1 cellular context compared by ENCODE assay signal in the genomic region with DNA sequence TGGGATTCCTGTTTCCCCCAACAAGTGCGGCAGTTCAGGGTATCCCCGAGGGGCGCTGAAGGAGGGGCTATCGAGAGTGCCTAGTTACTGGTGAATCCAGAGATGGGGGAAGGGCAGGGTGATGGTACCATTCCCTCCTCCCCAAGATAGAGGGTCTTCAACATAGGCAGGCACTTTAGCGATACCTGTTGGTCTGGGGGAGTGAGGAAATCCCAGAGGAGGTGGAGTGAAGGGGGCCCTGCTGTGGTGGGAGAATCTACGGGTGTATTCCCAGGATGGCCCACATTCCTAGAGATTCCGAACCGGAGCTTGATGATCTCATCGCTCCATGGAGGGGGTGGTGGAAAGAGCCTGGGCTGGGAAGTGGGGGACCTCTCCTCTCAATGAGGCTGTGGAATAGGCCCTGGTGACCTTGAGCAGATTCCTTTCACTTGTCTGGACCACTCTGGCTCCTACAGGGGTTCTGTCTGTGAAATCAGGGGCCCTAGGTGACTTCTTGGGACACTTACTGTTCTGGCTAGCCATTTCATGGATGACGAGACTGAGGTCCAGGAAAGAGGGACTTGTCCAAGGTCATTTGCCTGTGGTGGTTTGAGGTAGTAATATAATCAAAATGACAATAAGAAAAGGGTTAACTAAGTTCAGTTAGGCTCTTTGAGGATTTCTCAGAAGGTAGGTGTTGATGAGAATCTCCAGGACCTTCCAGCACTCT.
A peak's percentile ranks its signal among the peaks of the same experiment; 100 is the strongest.
TF ChIP-seq lines count a peak whose summit lies in the region.

No MANE protein-coding gene starts in this region.

TF ChIP-seq in K562, 482 proteins besides CTCF, POLR2A, EP300 and RAD21 (continued from another document and continues in another):
- TF ChIP-seq PCBP1 (IDR thresholded peaks at IDR 0.05; ENCODE audit: low read depth, low read length, poor library complexity, severe bottlenecking) = no peak
- TF ChIP-seq, protein P1, sequence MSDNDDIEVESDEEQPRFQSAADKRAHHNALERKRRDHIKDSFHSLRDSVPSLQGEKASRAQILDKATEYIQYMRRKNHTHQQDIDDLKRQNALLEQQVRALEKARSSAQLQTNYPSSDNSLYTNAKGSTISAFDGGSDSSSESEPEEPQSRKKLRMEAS (CRISPR knock-in tag; IDR thresholded peaks at IDR 0.05) = no peak
- TF ChIP-seq, protein P2, sequence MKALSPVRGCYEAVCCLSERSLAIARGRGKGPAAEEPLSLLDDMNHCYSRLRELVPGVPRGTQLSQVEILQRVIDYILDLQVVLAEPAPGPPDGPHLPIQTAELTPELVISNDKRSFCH (CRISPR knock-in tag; IDR thresholded peaks at IDR 0.05) = no peak
- TF ChIP-seq, protein P2 (tag; IDR thresholded peaks at IDR 0.05) = no peak
- TF ChIP-seq, protein P3, sequence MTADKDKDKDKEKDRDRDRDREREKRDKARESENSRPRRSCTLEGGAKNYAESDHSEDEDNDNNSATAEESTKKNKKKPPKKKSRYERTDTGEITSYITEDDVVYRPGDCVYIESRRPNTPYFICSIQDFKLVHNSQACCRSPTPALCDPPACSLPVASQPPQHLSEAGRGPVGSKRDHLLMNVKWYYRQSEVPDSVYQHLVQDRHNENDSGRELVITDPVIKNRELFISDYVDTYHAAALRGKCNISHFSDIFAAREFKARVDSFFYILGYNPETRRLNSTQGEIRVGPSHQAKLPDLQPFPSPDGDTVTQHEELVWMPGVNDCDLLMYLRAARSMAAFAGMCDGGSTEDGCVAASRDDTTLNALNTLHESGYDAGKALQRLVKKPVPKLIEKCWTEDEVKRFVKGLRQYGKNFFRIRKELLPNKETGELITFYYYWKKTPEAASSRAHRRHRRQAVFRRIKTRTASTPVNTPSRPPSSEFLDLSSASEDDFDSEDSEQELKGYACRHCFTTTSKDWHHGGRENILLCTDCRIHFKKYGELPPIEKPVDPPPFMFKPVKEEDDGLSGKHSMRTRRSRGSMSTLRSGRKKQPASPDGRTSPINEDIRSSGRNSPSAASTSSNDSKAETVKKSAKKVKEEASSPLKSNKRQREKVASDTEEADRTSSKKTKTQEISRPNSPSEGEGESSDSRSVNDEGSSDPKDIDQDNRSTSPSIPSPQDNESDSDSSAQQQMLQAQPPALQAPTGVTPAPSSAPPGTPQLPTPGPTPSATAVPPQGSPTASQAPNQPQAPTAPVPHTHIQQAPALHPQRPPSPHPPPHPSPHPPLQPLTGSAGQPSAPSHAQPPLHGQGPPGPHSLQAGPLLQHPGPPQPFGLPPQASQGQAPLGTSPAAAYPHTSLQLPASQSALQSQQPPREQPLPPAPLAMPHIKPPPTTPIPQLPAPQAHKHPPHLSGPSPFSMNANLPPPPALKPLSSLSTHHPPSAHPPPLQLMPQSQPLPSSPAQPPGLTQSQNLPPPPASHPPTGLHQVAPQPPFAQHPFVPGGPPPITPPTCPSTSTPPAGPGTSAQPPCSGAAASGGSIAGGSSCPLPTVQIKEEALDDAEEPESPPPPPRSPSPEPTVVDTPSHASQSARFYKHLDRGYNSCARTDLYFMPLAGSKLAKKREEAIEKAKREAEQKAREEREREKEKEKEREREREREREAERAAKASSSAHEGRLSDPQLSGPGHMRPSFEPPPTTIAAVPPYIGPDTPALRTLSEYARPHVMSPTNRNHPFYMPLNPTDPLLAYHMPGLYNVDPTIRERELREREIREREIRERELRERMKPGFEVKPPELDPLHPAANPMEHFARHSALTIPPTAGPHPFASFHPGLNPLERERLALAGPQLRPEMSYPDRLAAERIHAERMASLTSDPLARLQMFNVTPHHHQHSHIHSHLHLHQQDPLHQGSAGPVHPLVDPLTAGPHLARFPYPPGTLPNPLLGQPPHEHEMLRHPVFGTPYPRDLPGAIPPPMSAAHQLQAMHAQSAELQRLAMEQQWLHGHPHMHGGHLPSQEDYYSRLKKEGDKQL (CRISPR knock-in tag; IDR thresholded peaks at IDR 0.05; ENCODE audit: borderline replicate concordance) = peak; percentile 65; the same call in 1 of the 2 replicates
- TF ChIP-seq, protein P4, sequence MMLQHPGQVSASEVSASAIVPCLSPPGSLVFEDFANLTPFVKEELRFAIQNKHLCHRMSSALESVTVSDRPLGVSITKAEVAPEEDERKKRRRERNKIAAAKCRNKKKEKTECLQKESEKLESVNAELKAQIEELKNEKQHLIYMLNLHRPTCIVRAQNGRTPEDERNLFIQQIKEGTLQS (IDR thresholded peaks at IDR 0.05) = peak; percentile 85
- TF ChIP-seq, protein P4 (CRISPR knock-in tag; conservative IDR thresholded peaks at IDR 0.05) = no peak
- TF ChIP-seq BCOR (IDR thresholded peaks at IDR 0.05) = peak; percentile 69
- TF ChIP-seq MTA1 (IDR thresholded peaks at IDR 0.05; ENCODE audit: borderline replicate concordance) = 0 out of 2 replicates have a peak, but pooled peaks have one; percentile 16
- TF ChIP-seq ZNF324 (CRISPR knock-in tag; IDR thresholded peaks at IDR 0.05) = 0 out of 2 replicates have a peak, but pooled peaks have one; percentile 5
- TF ChIP-seq JUND (IDR thresholded peaks at IDR 0.05; ENCODE audit: borderline replicate concordance, low read depth, low read length) = peak; percentile 38; the same call in 1 of the 2 replicates
- peak; percentile 28; the same call in 1 of the 3 replicates for TF ChIP-seq JUND (tag; IDR thresholded peaks at IDR 0.05; ENCODE audit: borderline replicate concordance, low read depth, low read length)
- TF ChIP-seq ZNF586 (CRISPR knock-in tag; conservative IDR thresholded peaks at IDR 0.05) = no peak
- TF ChIP-seq, protein P5, sequence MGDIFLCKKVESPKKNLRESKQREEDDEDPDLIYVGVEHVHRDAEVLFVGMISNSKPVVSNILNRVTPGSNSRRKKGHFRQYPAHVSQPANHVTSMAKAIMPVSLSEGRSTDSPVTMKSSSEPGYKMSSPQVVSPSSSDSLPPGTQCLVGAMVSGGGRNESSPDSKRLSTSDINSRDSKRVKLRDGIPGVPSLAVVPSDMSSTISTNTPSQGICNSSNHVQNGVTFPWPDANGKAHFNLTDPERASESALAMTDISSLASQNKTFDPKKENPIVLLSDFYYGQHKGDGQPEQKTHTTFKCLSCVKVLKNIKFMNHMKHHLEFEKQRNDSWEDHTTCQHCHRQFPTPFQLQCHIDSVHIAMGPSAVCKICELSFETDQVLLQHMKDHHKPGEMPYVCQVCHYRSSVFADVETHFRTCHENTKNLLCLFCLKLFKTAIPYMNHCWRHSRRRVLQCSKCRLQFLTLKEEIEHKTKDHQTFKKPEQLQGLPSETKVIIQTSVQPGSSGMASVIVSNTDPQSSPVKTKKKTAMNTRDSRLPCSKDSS (IDR thresholded peaks at IDR 0.05; ENCODE audit: low read depth, partially characterized antibody) = no peak
- 0 out of 4 replicates have a peak, but pooled peaks of 1 of the 2 experiments have one; percentile 2 for TF ChIP-seq NRF1 (conservative IDR thresholded peaks at IDR 0.05 in 1 of 2, IDR thresholded peaks at IDR 0.05 in 1 of 2)
- TF ChIP-seq ZFX (CRISPR knock-in tag; IDR thresholded peaks at IDR 0.05) = peak; percentile 54
- 0 out of 2 replicates have a peak, but pooled peaks have one; percentile 3 for TF ChIP-seq ZNF766 (CRISPR knock-in tag; conservative IDR thresholded peaks at IDR 0.05)
- TF ChIP-seq ZNF253 (CRISPR knock-in tag; conservative IDR thresholded peaks at IDR 0.05) = no peak
- TF ChIP-seq ZNF780A (CRISPR knock-in tag; IDR thresholded peaks at IDR 0.05) = peak; percentile 59; the same call in 1 of the 2 replicates
- TF ChIP-seq POLR2H (tag; IDR thresholded peaks at IDR 0.05; ENCODE audit: low read depth) = no peak
- no peak for TF ChIP-seq ZNF583 (CRISPR knock-in tag; IDR thresholded peaks at IDR 0.05)
- 0 out of 2 replicates have a peak, but pooled peaks have one; percentile 49 for TF ChIP-seq ZC3H4 (CRISPR knock-in tag; IDR thresholded peaks at IDR 0.05; ENCODE audit: borderline replicate concordance)
- TF ChIP-seq ZNF3 (CRISPR knock-in tag; IDR thresholded peaks at IDR 0.05) = 0 out of 2 replicates have a peak, but pooled peaks have one; percentile 51
- TF ChIP-seq TARDBP (IDR thresholded peaks at IDR 0.05) = no peak
- TF ChIP-seq ESRRA (IDR thresholded peaks at IDR 0.05; ENCODE audit: borderline replicate concordance, low read depth) = peak; percentile 99
- TF ChIP-seq ATF7 (IDR thresholded peaks at IDR 0.05) = no peak; the same call in 1 of the 2 replicates
- TF ChIP-seq, protein P6, sequence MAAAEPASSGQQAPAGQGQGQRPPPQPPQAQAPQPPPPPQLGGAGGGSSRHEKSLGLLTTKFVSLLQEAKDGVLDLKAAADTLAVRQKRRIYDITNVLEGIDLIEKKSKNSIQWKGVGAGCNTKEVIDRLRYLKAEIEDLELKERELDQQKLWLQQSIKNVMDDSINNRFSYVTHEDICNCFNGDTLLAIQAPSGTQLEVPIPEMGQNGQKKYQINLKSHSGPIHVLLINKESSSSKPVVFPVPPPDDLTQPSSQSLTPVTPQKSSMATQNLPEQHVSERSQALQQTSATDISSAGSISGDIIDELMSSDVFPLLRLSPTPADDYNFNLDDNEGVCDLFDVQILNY (CRISPR knock-in tag; IDR thresholded peaks at IDR 0.05) = no peak
- peak; percentile 28 for TF ChIP-seq ARHGAP35 (IDR thresholded peaks at IDR 0.05; ENCODE audit: partially characterized antibody)
- TF ChIP-seq, protein P7, sequence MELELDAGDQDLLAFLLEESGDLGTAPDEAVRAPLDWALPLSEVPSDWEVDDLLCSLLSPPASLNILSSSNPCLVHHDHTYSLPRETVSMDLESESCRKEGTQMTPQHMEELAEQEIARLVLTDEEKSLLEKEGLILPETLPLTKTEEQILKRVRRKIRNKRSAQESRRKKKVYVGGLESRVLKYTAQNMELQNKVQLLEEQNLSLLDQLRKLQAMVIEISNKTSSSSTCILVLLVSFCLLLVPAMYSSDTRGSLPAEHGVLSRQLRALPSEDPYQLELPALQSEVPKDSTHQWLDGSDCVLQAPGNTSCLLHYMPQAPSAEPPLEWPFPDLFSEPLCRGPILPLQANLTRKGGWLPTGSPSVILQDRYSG (tag; conservative IDR thresholded peaks at IDR 0.05; ENCODE audit: low read depth) = no peak
- TF ChIP-seq RBM25 (IDR thresholded peaks at IDR 0.05; ENCODE audit: low read depth, low read length, severe bottlenecking) = peak; percentile 60
- TF ChIP-seq ZNF274 (IDR thresholded peaks at IDR 0.05; ENCODE audit: borderline replicate concordance, low read depth, low read length) = no peak
- TF ChIP-seq, protein P8, sequence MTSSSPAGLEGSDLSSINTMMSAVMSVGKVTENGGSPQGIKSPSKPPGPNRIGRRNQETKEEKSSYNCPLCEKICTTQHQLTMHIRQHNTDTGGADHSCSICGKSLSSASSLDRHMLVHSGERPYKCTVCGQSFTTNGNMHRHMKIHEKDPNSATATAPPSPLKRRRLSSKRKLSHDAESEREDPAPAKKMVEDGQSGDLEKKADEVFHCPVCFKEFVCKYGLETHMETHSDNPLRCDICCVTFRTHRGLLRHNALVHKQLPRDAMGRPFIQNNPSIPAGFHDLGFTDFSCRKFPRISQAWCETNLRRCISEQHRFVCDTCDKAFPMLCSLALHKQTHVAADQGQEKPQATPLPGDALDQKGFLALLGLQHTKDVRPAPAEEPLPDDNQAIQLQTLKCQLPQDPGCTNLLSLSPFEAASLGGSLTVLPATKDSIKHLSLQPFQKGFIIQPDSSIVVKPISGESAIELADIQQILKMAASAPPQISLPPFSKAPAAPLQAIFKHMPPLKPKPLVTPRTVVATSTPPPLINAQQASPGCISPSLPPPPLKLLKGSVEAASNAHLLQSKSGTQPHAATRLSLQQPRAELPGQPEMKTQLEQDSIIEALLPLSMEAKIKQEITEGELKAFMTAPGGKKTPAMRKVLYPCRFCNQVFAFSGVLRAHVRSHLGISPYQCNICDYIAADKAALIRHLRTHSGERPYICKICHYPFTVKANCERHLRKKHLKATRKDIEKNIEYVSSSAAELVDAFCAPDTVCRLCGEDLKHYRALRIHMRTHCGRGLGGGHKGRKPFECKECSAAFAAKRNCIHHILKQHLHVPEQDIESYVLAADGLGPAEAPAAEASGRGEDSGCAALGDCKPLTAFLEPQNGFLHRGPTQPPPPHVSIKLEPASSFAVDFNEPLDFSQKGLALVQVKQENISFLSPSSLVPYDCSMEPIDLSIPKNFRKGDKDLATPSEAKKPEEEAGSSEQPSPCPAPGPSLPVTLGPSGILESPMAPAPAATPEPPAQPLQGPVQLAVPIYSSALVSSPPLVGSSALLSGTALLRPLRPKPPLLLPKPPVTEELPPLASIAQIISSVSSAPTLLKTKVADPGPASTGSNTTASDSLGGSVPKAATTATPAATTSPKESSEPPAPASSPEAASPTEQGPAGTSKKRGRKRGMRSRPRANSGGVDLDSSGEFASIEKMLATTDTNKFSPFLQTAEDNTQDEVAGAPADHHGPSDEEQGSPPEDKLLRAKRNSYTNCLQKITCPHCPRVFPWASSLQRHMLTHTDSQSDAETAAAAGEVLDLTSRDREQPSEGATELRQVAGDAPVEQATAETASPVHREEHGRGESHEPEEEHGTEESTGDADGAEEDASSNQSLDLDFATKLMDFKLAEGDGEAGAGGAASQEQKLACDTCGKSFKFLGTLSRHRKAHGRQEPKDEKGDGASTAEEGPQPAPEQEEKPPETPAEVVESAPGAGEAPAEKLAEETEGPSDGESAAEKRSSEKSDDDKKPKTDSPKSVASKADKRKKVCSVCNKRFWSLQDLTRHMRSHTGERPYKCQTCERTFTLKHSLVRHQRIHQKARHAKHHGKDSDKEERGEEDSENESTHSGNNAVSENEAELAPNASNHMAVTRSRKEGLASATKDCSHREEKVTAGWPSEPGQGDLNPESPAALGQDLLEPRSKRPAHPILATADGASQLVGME (CRISPR knock-in tag; IDR thresholded peaks at IDR 0.05) = peak; percentile 14; the same call in 1 of the 2 replicates
- peak; percentile 4; the same call in 1 of the 2 replicates for TF ChIP-seq ZNF175 (CRISPR knock-in tag; IDR thresholded peaks at IDR 0.05; ENCODE audit: low read depth)
- TF ChIP-seq NR3C1 (CRISPR knock-in tag; IDR thresholded peaks at IDR 0.05) = no peak
- no peak for TF ChIP-seq ZBTB8A (IDR thresholded peaks at IDR 0.05; ENCODE audit: partially characterized antibody)
